Comparison of ENCODE assay signal across 27 cellular contexts in genomic region chr18:9637036-9637767, GRCh38. TPM values are rescaled to one million over a fixed set of nuclear protein-coding genes. Genes with fewer than 3 reads are reported as not detected.
DNase-seq lines count a peak whose midpoint lies in the region; ATAC-seq and TF ChIP-seq lines count a peak whose summit lies in the region.
"Had no signal": no experiment of that assay in that cellular context is flagged by ENCODE, and none has a peak within 500 bp of the region (broad histone marks: within the 10 kb centered on the region; RNA-seq: fewer than 3 reads in every experiment).

No MANE protein-coding gene starts in this region.

- peaks cover 4% of the 10 kb centered on the region for H3K4me1 ChIP-seq in IMR-90 (ENCODE audit: control insufficient read depth, insufficient read depth, low read length)
- H3K4me1 ChIP-seq in fibroblast of lung (ENCODE audit: control insufficient read depth, extremely low read depth, insufficient read depth, low read length): peaks cover 5% of the 10 kb centered on the region
- peaks cover 14% of the 10 kb centered on the region for H3K4me1 ChIP-seq in osteoblast (ENCODE audit: insufficient read depth, low read length)
- H3K4me1 ChIP-seq: adrenal gland, tibial nerve had no signal

- H2BK15ac ChIP-seq in IMR-90 (ENCODE audit: low read depth, low read length): 0 out of 3 replicates have a peak overlapping the region, but pooled peaks have one; percentile 0

- WGBS in IMR-90 (ENCODE audit: extremely low coverage in 2 of 2, insufficient read length in 1 of 2), 2 experiments: 91% methylated on average over 4 of the region's 11 CpGs; no CpG with 5 or more reads in 1 of the 2 experiments

- 0 out of 4 replicates have a peak overlapping the region, but pooled peaks of 1 of the 2 experiments have one; percentile 0 for H4K8ac ChIP-seq in IMR-90 (ENCODE audit: low read depth in 2 of 2, low read length in 2 of 2)

- H3K14ac ChIP-seq in IMR-90 (replicated peaks; ENCODE audit: low read depth, low read length): no peak overlapping the region

- CTCF ChIA-PET in IMR-90 (lab: Yijun Ruan, JAX): no interaction called here

- POLR2A ChIA-PET in IMR-90 (lab: Charles Lee; ENCODE audit: unreplicated experiment): no interaction called here

- peaks cover 0 to 8% of the 10 kb centered on the region in 2 donors for H3K27me3 Mint-ChIP-seq in effector memory CD8-positive, alpha-beta T cell
- H3K27me3 Mint-ChIP-seq: activated CD4-positive, alpha-beta T cell treated with anti-CD3 and anti-CD28 coated beads for 36 hours; activated CD8-positive, alpha-beta T cell treated with anti-CD3 and anti-CD28 coated beads for 36 hours had no signal

- TF ChIP-seq POLR2A in IMR-90 (IDR thresholded peaks at IDR 0.05; ENCODE audit: low read depth, low read length): no peak

- H3K27me3 ChIP-seq in IMR-90 (ENCODE audit: control insufficient read depth, insufficient read depth, low read length) (no peaks in the 10 kb centered on the region), fibroblast of lung (ENCODE audit: control insufficient read depth, insufficient read depth, low read length) (no peaks in the 10 kb centered on the region), osteoblast (ENCODE audit: insufficient read depth, low read length) (no peaks in the 10 kb centered on the region)
- H3K27me3 ChIP-seq: adrenal gland, cardiac muscle cell, tibial nerve had no signal

- no peak for TF ChIP-seq CTCF in IMR-90 (conservative IDR thresholded peaks at IDR 0.05; ENCODE audit: low read depth, low read length)
- no peak for TF ChIP-seq CTCF in astrocyte of the spinal cord (IDR thresholded peaks at IDR 0.05; ENCODE audit: low read depth, low read length)
- TF ChIP-seq CTCF in fibroblast of lung (conservative IDR thresholded peaks at IDR 0.05 in 1 of 2, IDR thresholded peaks at IDR 0.05 in 1 of 2; ENCODE audit: low read depth in 1 of 2, low read length in 2 of 2): no peak
- no peak for TF ChIP-seq CTCF in osteoblast (IDR thresholded peaks at IDR 0.05; ENCODE audit: extremely low read depth, low read depth, low read length)

- H3K23ac ChIP-seq in IMR-90 (ENCODE audit: low read depth, low read length): no peak overlapping the region

- H3K18ac ChIP-seq in IMR-90 (ENCODE audit: low read depth, low read length): no peak overlapping the region

- TF ChIP-seq RAD21 in IMR-90 (IDR thresholded peaks at IDR 0.05; ENCODE audit: low read length): no peak

- no peak overlapping the region for H2AFZ ChIP-seq in IMR-90 (replicated peaks; ENCODE audit: low read length, poor library complexity)
- H2AFZ ChIP-seq in fibroblast of lung (ENCODE audit: low read length): no peak overlapping the region
- H2AFZ ChIP-seq in osteoblast (ENCODE audit: low read length): peak overlapping the region; percentile 63
- H2AFZ ChIP-seq: PC-9 had no signal

- peak overlapping the region; percentile 20; the same call in 1 of the 2 replicates for H2BK120ac ChIP-seq in IMR-90 (ENCODE audit: low read depth, low read length)

- H3K4ac ChIP-seq in IMR-90 (ENCODE audit: low read depth, low read length): peak overlapping the region; percentile 11; the same call in 1 of the 2 replicates

- no peaks in the 10 kb centered on the region for H3K4me1 Mint-ChIP-seq in effector memory CD8-positive, alpha-beta T cell (ENCODE audit: low read depth in 2 of 2)
- H3K4me1 Mint-ChIP-seq: activated CD4-positive, alpha-beta T cell treated with anti-CD3 and anti-CD28 coated beads for 36 hours; activated naive CD4-positive, alpha-beta T cell treated with anti-CD3 and anti-CD28 coated beads, Interleukin-2, amount 10 ng/mL, durations not matched to agents 7 days and 5 days had no signal

- H3K79me1 ChIP-seq in IMR-90 (ENCODE audit: low read depth in 1 of 2, low read length in 2 of 2): no peaks in the 10 kb centered on the region

- H2BK20ac ChIP-seq in IMR-90 (ENCODE audit: low read depth, low read length): peak overlapping the region; percentile 53; the same call in 1 of the 2 replicates

- BruUV-seq in IMR-90 (replicated peaks; lab: Mats Ljungman, UMichigan): no TSS peak

- intact Hi-C loops in IMR-90 (cut with micrococcal nuclease): no loop called here

- no peak overlapping the region for H2AK9ac ChIP-seq in IMR-90 (replicated peaks; ENCODE audit: low read depth, low read length, poor library complexity)

- H2AK5ac ChIP-seq in IMR-90 (ENCODE audit: low read depth, low read length): 0 out of 2 replicates have a peak overlapping the region, but pooled peaks have one; percentile 29

- DNase-seq in IMR-90 (peak; percentile 57), astrocyte of the spinal cord (ENCODE audit: low read depth, low spot score) (peak; percentile 45), fibroblast of lung (ENCODE audit: low read depth in 2 of 2) (peak; percentile 48 to 79), osteoblast (ENCODE audit: insufficient read length, low spot score, missing footprints) (no peak)
- no peak for DNase-seq in effector memory CD8-positive, alpha-beta T cell
- no peak for DNase-seq in stimulated activated CD4-positive, alpha-beta T cell treated with anti-CD3 and anti-CD28 coated beads, Interleukin-4, amount 100 ng/mL, for 24 hours
- DNase-seq: activated CD4-positive, alpha-beta T cell treated with anti-CD3 and anti-CD28 coated beads for 36 hours; activated CD8-positive, alpha-beta T cell treated with anti-CD3 and anti-CD28 coated beads for 36 hours; activated naive CD4-positive, alpha-beta T cell treated with anti-CD3 and anti-CD28 coated beads, Interleukin-2, amount 10 ng/mL, durations not matched to agents 7 days and 5 days; adrenal gland; GDM1; kidney glomerular epithelial cell; MM.1S; mucosa of descending colon; NCI-H1105 treated with DMSO at 0.1 percent for 48 hours; NCI-H2029 treated with DMSO at 0.1 percent for 48 hours; NCI-H2227 treated with DMSO at 0.1 percent for 48 hours; NCI-H526 treated with DMSO at 0.1 percent for 48 hours; PC-9; stimulated activated CD4-positive, alpha-beta T cell treated with anti-CD3 and anti-CD28 coated beads, Interleukin-4, amount 100 ng/mL, for 1 hour; T-helper 2 cell had no signal

- H3K9ac ChIP-seq in IMR-90 (ENCODE audit: low read depth, low read length) (no peak overlapping the region), fibroblast of lung (ENCODE audit: insufficient read depth, low read length) (no peak overlapping the region)

- in situ Hi-C loops in IMR-90 (cut with MboI; ENCODE audit: low sequenced_read_pairs): no loop called here
- in situ Hi-C loops in astrocyte of the spinal cord (cut with HindIII; ENCODE audit: low sequenced_read_pairs): no loop called here

- dilution Hi-C loops in IMR-90 (cut with HindIII; ENCODE audit: low sequenced_read_pairs, unreplicated experiment): no loop called here

- no peak overlapping the region for H3K4me3 Mint-ChIP-seq in effector memory CD8-positive, alpha-beta T cell
- H3K4me3 Mint-ChIP-seq: activated CD4-positive, alpha-beta T cell treated with anti-CD3 and anti-CD28 coated beads for 36 hours; activated CD8-positive, alpha-beta T cell treated with anti-CD3 and anti-CD28 coated beads for 36 hours; activated naive CD4-positive, alpha-beta T cell treated with anti-CD3 and anti-CD28 coated beads, Interleukin-2, amount 10 ng/mL, durations not matched to agents 7 days and 5 days; natural killer cell treated with Interleukin-12 subunit alpha and Interleukin-12 subunit beta and Interleukin-15 and Interleukin-18, amount 100 ng/mL, for 72 hours had no signal

- no peak overlapping the region for H3K27ac Mint-ChIP-seq in effector memory CD8-positive, alpha-beta T cell
- H3K27ac Mint-ChIP-seq: activated CD4-positive, alpha-beta T cell treated with anti-CD3 and anti-CD28 coated beads for 36 hours; activated CD8-positive, alpha-beta T cell treated with anti-CD3 and anti-CD28 coated beads for 36 hours; activated naive CD4-positive, alpha-beta T cell treated with anti-CD3 and anti-CD28 coated beads, Interleukin-2, amount 10 ng/mL, durations not matched to agents 7 days and 5 days; natural killer cell treated with Interleukin-12 subunit alpha and Interleukin-12 subunit beta and Interleukin-15 and Interleukin-18, amount 100 ng/mL, for 72 hours had no signal

- H3K79me2 ChIP-seq in fibroblast of lung (ENCODE audit: control insufficient read depth, insufficient read depth, low read length): no peaks in the 10 kb centered on the region
- H3K79me2 ChIP-seq in osteoblast (ENCODE audit: insufficient read depth, low read length): no peaks in the 10 kb centered on the region

- H3K4me3 ChIP-seq in IMR-90 (ENCODE audit: insufficient read depth, low read depth, low read length) (no peak overlapping the region), astrocyte of the spinal cord (ENCODE audit: low read depth, low read length) (no peak overlapping the region), fibroblast of lung (replicated peaks in 1 of 4; ENCODE audit: control extremely low read depth in 1 of 4, insufficient read depth in 1 of 4, low read depth in 3 of 4, low read length in 4 of 4) (no peak overlapping the region), osteoblast (ENCODE audit: insufficient read depth, low read length) (no peak overlapping the region)
- H3K4me3 ChIP-seq: adrenal gland, cardiac muscle cell, lung, mucosa of descending colon, PC-9, tibial nerve had no signal

- H3K4me2 ChIP-seq in IMR-90 (ENCODE audit: low read depth, low read length): no peak overlapping the region
- H3K4me2 ChIP-seq in fibroblast of lung (ENCODE audit: extremely low read depth, insufficient read depth, low read length): no peak overlapping the region
- H3K4me2 ChIP-seq in osteoblast (ENCODE audit: insufficient read depth, low read length): no peak overlapping the region
- H3K4me2 ChIP-seq: PC-9 had no signal

- H4K5ac ChIP-seq in IMR-90 (ENCODE audit: low read depth, low read length): no peak overlapping the region

- H2BK5ac ChIP-seq in IMR-90 (ENCODE audit: low read depth, low read length, poor library complexity, severe bottlenecking): no peak overlapping the region

- no peaks in the 10 kb centered on the region for H3K36me3 ChIP-seq in IMR-90 (ENCODE audit: control insufficient read depth, insufficient read depth, low read length)
- no peaks in the 10 kb centered on the region for H3K36me3 ChIP-seq in fibroblast of lung (ENCODE audit: control insufficient read depth, insufficient read depth, low read length)
- no peaks in the 10 kb centered on the region for H3K36me3 ChIP-seq in osteoblast (ENCODE audit: insufficient read depth, low read length)
- H3K36me3 ChIP-seq: adrenal gland, cardiac muscle cell, tibial nerve had no signal

- H4K20me1 ChIP-seq in IMR-90 (ENCODE audit: insufficient read depth, low read length): no peaks in the 10 kb centered on the region
- no peaks in the 10 kb centered on the region for H4K20me1 ChIP-seq in fibroblast of lung (ENCODE audit: control insufficient read depth, extremely low read depth, insufficient read depth, low read length)
- no peaks in the 10 kb centered on the region for H4K20me1 ChIP-seq in osteoblast (ENCODE audit: insufficient read depth, low read length)

- H3K27ac ChIP-seq in IMR-90 (ENCODE audit: insufficient read depth, low read length) (no peak overlapping the region), fibroblast of lung (ENCODE audit: insufficient read depth, low read length) (no peak overlapping the region), osteoblast (ENCODE audit: low read depth, low read length) (peak overlapping the region; percentile 66)
- H3K27ac ChIP-seq: adrenal gland, cardiac muscle cell, PC-9, tibial nerve had no signal

- H3K9me3 ChIP-seq in IMR-90 (ENCODE audit: control insufficient read depth, insufficient read depth, low read length) (no peaks in the 10 kb centered on the region), fibroblast of lung (ENCODE audit: control insufficient read depth, insufficient read depth, low read depth, low read length) (no peaks in the 10 kb centered on the region), osteoblast (ENCODE audit: low read depth, low read length) (no peaks in the 10 kb centered on the region)
- H3K9me3 ChIP-seq: adrenal gland, mucosa of descending colon, tibial nerve had no signal

- no peak overlapping the region for H3K56ac ChIP-seq in IMR-90 (ENCODE audit: extremely low read depth, insufficient read depth, low read length)

- no peaks in the 10 kb centered on the region; the same call in 1 of the 2 replicates for H3K9me1 ChIP-seq in IMR-90 (ENCODE audit: insufficient read depth, low read length)

- H3K9me3 Mint-ChIP-seq in effector memory CD8-positive, alpha-beta T cell: no peaks in the 10 kb centered on the region
- H3K9me3 Mint-ChIP-seq: natural killer cell treated with Interleukin-12 subunit alpha and Interleukin-12 subunit beta and Interleukin-15 and Interleukin-18, amount 100 ng/mL, for 72 hours had no signal

- no peaks in the 10 kb centered on the region for H3K36me3 Mint-ChIP-seq in effector memory CD8-positive, alpha-beta T cell (ENCODE audit: insufficient read depth)
- H3K36me3 Mint-ChIP-seq: activated naive CD4-positive, alpha-beta T cell treated with anti-CD3 and anti-CD28 coated beads, Interleukin-2, amount 10 ng/mL, durations not matched to agents 7 days and 5 days; natural killer cell treated with Interleukin-12 subunit alpha and Interleukin-12 subunit beta and Interleukin-15 and Interleukin-18, amount 100 ng/mL, for 72 hours had no signal

- no peak overlapping the region for H4K91ac ChIP-seq in IMR-90 (ENCODE audit: insufficient read depth, low read depth, low read length)

- ATAC-seq in IMR-90 (ENCODE audit: low read depth) (no peak; the same call in 1 of the 2 replicates), GM21423 (IDR thresholded peaks at IDR 0.05; ENCODE audit: unreplicated experiment) (no peak)
- no peak for ATAC-seq in effector memory CD8-positive, alpha-beta T cell (replicated peaks)
- ATAC-seq: activated CD4-positive, alpha-beta T cell treated with anti-CD3 and anti-CD28 coated beads for 36 hours; activated CD8-positive, alpha-beta T cell treated with anti-CD3 and anti-CD28 coated beads for 36 hours; mucosa of descending colon; natural killer cell treated with Interleukin-12 subunit alpha and Interleukin-12 subunit beta and Interleukin-15 and Interleukin-18, amount 100 ng/mL, for 72 hours; Right ventricle myocardium inferior had no signal

RNA-seq across cellular contexts. Expression of gene PPP4R1, which starts 22.8 kb away (rescaled TPM):
- 123 and 131 TPM in 2 replicates for total RNA-seq in IMR-90 (2012; rRNA removed)
- 70.9 and 80.6 TPM in 2 replicates for polyA plus RNA-seq in IMR-90 (2012; rRNA removed)
- polyA plus RNA-seq in IMR-90 (2012; cell fraction: cytosol; rRNA removed): 40.7 and 121 TPM in 2 replicates
- 131 and 135 TPM in 2 replicates for polyA plus RNA-seq in IMR-90 (2012; cell fraction: nucleus; rRNA removed; ENCODE audit: low replicate concordance)
- 90.9 and 108 TPM in 2 replicates for total RNA-seq in fibroblast of lung
- 83.5 and 92.6 TPM in 2 replicates for polyA plus RNA-seq in fibroblast of lung
- polyA plus RNA-seq in fibroblast of lung (2012): 57.9 and 59.3 TPM in 2 replicates
- polyA minus RNA-seq in fibroblast of lung (ENCODE audit: low replicate concordance): 90.4 and 187 TPM in 2 replicates
- 138 and 143 TPM in 2 replicates for total RNA-seq in osteoblast

Comparison
In these comparisons a context has a peak if more than half of its experiments do, and no peak if none do; other contexts are left out.
1. DNase-seq: peak in IMR-90 (single experiment), astrocyte of the spinal cord (single experiment) and fibroblast of lung (2 of 2); none in osteoblast (single experiment), effector memory CD8-positive, alpha-beta T cell (0 of 3) and stimulated activated CD4-positive, alpha-beta T cell treated with anti-CD3 and anti-CD28 coated beads, Interleukin-4, amount 100 ng/mL, for 24 hours (single experiment).